ENCODE assay signal across 8 cellular contexts in the genomic region with DNA sequence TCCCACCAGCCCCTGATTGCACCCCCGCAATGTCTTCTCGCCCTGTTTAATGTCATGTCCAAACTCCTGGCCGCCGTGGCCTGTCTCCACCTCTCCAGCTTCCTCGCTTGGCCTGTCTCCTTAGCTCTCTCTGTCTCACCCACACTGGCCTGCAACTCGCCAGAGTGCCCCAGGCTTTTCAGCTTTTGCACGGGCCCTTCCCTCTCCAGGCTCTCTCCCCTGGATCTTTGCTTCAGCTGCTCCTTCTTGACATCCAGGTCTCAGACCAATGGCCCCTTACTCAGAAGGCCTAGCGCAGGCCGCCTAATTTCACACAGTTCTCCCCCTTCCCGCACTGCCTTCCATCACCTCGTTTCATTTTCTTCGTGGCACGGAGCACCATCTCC. TPM values are rescaled to one million over a fixed set of nuclear protein-coding genes. Genes with fewer than 3 reads are reported as not detected.
DNase-seq lines count a peak whose midpoint lies in the region; ATAC-seq, FAIRE-seq and TF ChIP-seq lines count a peak whose summit lies in the region.

No MANE protein-coding gene starts in this region.

- CTCF ChIA-PET in A673 (lab: Charles Lee), result no interaction called here

- H3F3A ChIP-seq in MM.1S (ENCODE audit: insufficient read depth, low read length), result peaks cover 5% of the 10 kb centered on the region; the same call in 1 of the 2 replicates

- H3K9ac ChIP-seq in MM.1S (ENCODE audit: low read length), result peak overlapping the region; percentile 89

- WGBS in suprapubic skin, result 31% methylated on average over 13 of the region's 13 CpGs

- DNase-seq in A673 (ENCODE audit: low spot score) (no peak), MM.1S (no peak), bronchial epithelial cell (ENCODE audit: low read depth) (peak; percentile 4), left lung (no peak), suprapubic skin (ENCODE audit: low spot score in 2 of 2) (peak in 1 of 2 donors; percentile 78), NCI-H2029 (lab: John Stamatoyannopoulos, UW) (no peak)
- no peak for DNase-seq in central memory CD4-positive, alpha-beta T cell

- no peak overlapping the region for H3K27ac ChIP-seq in A673 (ENCODE audit: low read depth, low read length, poor library complexity, severe bottlenecking)
- peak overlapping the region; percentile 22; the same call in 1 of the 2 replicates for H3K27ac ChIP-seq in MM.1S (ENCODE audit: low read length)
- H3K27ac ChIP-seq in left lung, result no peak overlapping the region
- no peak overlapping the region for H3K27ac ChIP-seq in suprapubic skin

- H3K4me1 ChIP-seq in A673 (ENCODE audit: insufficient read depth, low read length, poor library complexity, severe bottlenecking) (peaks cover 10% of the 10 kb centered on the region), MM.1S (ENCODE audit: low read length) (peaks cover 30% of the 10 kb centered on the region), left lung (peaks cover 0 to 20% of the 10 kb centered on the region in 2 donors), suprapubic skin (peaks cover 19% of the 10 kb centered on the region)

- no peak for TF ChIP-seq EP300 in suprapubic skin (IDR thresholded peaks at IDR 0.05)

- peak overlapping the region; percentile 100 for H2AFZ ChIP-seq in MM.1S (ENCODE audit: low read length)

- H3K4me3 ChIP-seq in A673 (ENCODE audit: low read depth, low read length, poor library complexity, severe bottlenecking) (peak overlapping the region; percentile 80), MM.1S (ENCODE audit: low read length) (peak overlapping the region; percentile 90), bronchial epithelial cell (ENCODE audit: low read depth, low read length) (peak overlapping the region; percentile 50), left lung (peak overlapping the region; percentile 82 to 87), suprapubic skin (peak overlapping the region; percentile 62)

- TF ChIP-seq CTCF in A673 (conservative IDR thresholded peaks at IDR 0.05; ENCODE audit: low read depth, low read length), result no peak
- TF ChIP-seq CTCF in MM.1S (IDR thresholded peaks at IDR 0.05; ENCODE audit: low read length), result no peak
- TF ChIP-seq CTCF in bronchial epithelial cell (IDR thresholded peaks at IDR 0.05; ENCODE audit: insufficient read depth, low read length, severe bottlenecking), result no peak
- TF ChIP-seq CTCF in left lung (IDR thresholded peaks at IDR 0.05), result no peak
- no peak for TF ChIP-seq CTCF in suprapubic skin (IDR thresholded peaks at IDR 0.05)

- H3K4me2 ChIP-seq in MM.1S (ENCODE audit: low read depth, low read length), result peak overlapping the region; percentile 87

- ATAC-seq in GM18511 (IDR thresholded peaks at IDR 0.05; ENCODE audit: unreplicated experiment) (peak; percentile 22), left lung (peak; percentile 35)

- H3K27me3 ChIP-seq in A673 (replicated peaks; ENCODE audit: insufficient read depth, low read depth, low read length, poor library complexity), result no peaks in the 10 kb centered on the region
- H3K27me3 ChIP-seq in MM.1S (replicated peaks; ENCODE audit: insufficient read depth, low read length), result no peaks in the 10 kb centered on the region
- no peaks in the 10 kb centered on the region for H3K27me3 ChIP-seq in bronchial epithelial cell (ENCODE audit: control insufficient read depth, insufficient read depth, low read length)
- H3K27me3 ChIP-seq in left lung, result no peaks in the 10 kb centered on the region
- H3K27me3 ChIP-seq in suprapubic skin, result no peaks in the 10 kb centered on the region

- no peak for TF ChIP-seq POLR2A in suprapubic skin (IDR thresholded peaks at IDR 0.05)

- POLR2A ChIA-PET in A673 (lab: Charles Lee; ENCODE audit: low non-redundant PET), result no interaction called here

- peaks cover 45% of the 10 kb centered on the region for H3K79me2 ChIP-seq in MM.1S (ENCODE audit: low read length)

- intact Hi-C loops in A673 (cut with micrococcal nuclease; ENCODE audit: unreplicated experiment) (no loop called here), left lung (cut with DNase I) (no loop called here)

- H3K9me3 ChIP-seq in A673 (ENCODE audit: low read depth, low read length, poor library complexity, severe bottlenecking) (no peaks in the 10 kb centered on the region), MM.1S (replicated peaks; ENCODE audit: insufficient read depth, low read length) (no peaks in the 10 kb centered on the region), left lung (no peaks in the 10 kb centered on the region), suprapubic skin (no peaks in the 10 kb centered on the region)

- H4K20me1 ChIP-seq in MM.1S (ENCODE audit: insufficient read depth, low read length), result no peaks in the 10 kb centered on the region

- FAIRE-seq in bronchial epithelial cell (lab: Jason Lieb, UNC), result no peak

- no peaks in the 10 kb centered on the region for H3K9me2 ChIP-seq in MM.1S (replicated peaks; ENCODE audit: insufficient read depth, low read length)

- BruUV-seq in A673 (replicated peaks; lab: Mats Ljungman, UMichigan), result no TSS peak

- H3K36me3 ChIP-seq in A673 (ENCODE audit: insufficient read depth, low read length, poor library complexity, severe bottlenecking), result no peaks in the 10 kb centered on the region
- no peaks in the 10 kb centered on the region; the same call in 1 of the 2 replicates for H3K36me3 ChIP-seq in MM.1S (replicated peaks; ENCODE audit: insufficient read depth, low read length)
- H3K36me3 ChIP-seq in bronchial epithelial cell (ENCODE audit: control insufficient read depth, insufficient read depth, low read length), result no peaks in the 10 kb centered on the region
- H3K36me3 ChIP-seq in left lung, result peaks cover 0 to 4% of the 10 kb centered on the region in 2 donors
- no peaks in the 10 kb centered on the region for H3K36me3 ChIP-seq in suprapubic skin

RNA-seq across cellular contexts. Expression of gene AGK, which starts 0.5 kb away (rescaled TPM):
- total RNA-seq in A673 (2021) (41.9 and 47.4 TPM in 2 replicates), bronchial epithelial cell (18.4 and 24.3 TPM in 2 replicates), left lung (10 to 100 TPM; 24.4 to 29.0 TPM), suprapubic skin (10 to 100 TPM; 15.3 to 42.7 (median 19.4) TPM)
